ENCODE assay signal across 13 cellular contexts in genomic region chr4:42965326-42965725, GRCh38.
A peak's percentile ranks its signal among the peaks of the same experiment; 100 is the strongest.
DNase-seq lines count a peak whose midpoint lies in the region; FAIRE-seq and TF ChIP-seq lines count a peak whose summit lies in the region.
"Had no signal": no experiment of that assay in that cellular context is flagged by ENCODE, and none has a peak within 500 bp of the region (broad histone marks: within the 10 kb centered on the region; RNA-seq: fewer than 3 reads in every experiment).

No MANE protein-coding gene starts in this region.

- H3K9ac ChIP-seq in Loucy (ENCODE audit: low read depth, low read length, poor library complexity, severe bottlenecking): no peak overlapping the region
- H3K9ac ChIP-seq in mesendoderm (ENCODE audit: low read length): no peak overlapping the region

- no peaks in the 10 kb centered on the region for H3K36me3 ChIP-seq in Loucy (ENCODE audit: insufficient read depth, low read length)
- no peaks in the 10 kb centered on the region for H3K36me3 ChIP-seq in mesendoderm (ENCODE audit: control insufficient read depth, insufficient read depth, low read length)
- no peaks in the 10 kb centered on the region for H3K36me3 ChIP-seq in PC-9 (ENCODE audit: low read depth)

- no peaks in the 10 kb centered on the region for H3K4me1 ChIP-seq in Loucy (ENCODE audit: insufficient read depth, low read length, poor library complexity, severe bottlenecking)
- no peaks in the 10 kb centered on the region for H3K4me1 ChIP-seq in mesendoderm (ENCODE audit: control insufficient read depth, low read depth, low read length)
- H3K4me1 ChIP-seq in PC-9 (replicated peaks; ENCODE audit: insufficient read depth): no peaks in the 10 kb centered on the region

- H4K20me1 ChIP-seq in Loucy (ENCODE audit: insufficient read depth, low read length, poor library complexity, severe bottlenecking) (no peaks in the 10 kb centered on the region), PC-9 (ENCODE audit: insufficient read depth) (no peaks in the 10 kb centered on the region)

- no peak overlapping the region for H2AK5ac ChIP-seq in mesendoderm (ENCODE audit: low read length)

- no peak overlapping the region for H4K5ac ChIP-seq in mesendoderm (ENCODE audit: low read length)

- no peak overlapping the region for H3K56ac ChIP-seq in mesendoderm (ENCODE audit: low read length)

- POLR2A ChIA-PET in PC-9 (lab: Charles Lee; ENCODE audit: unreplicated experiment): no interaction called here

- peak; percentile 44 for TF ChIP-seq CTCF in Loucy (conservative IDR thresholded peaks at IDR 0.05; ENCODE audit: low read length)
- peak; percentile 4 for TF ChIP-seq CTCF in astrocyte of the cerebellum (IDR thresholded peaks at IDR 0.05; ENCODE audit: low read depth, low read length, missing control alignments)
- no peak for TF ChIP-seq CTCF in PC-9 (conservative IDR thresholded peaks at IDR 0.05)

- no peak overlapping the region for H4K8ac ChIP-seq in mesendoderm (ENCODE audit: low read depth, low read length)

- H3K27me3 ChIP-seq in Loucy (ENCODE audit: insufficient read depth, low read length, poor library complexity, severe bottlenecking) (no peaks in the 10 kb centered on the region), mesendoderm (ENCODE audit: insufficient read depth, low read length, poor library complexity) (no peaks in the 10 kb centered on the region), PC-9 (ENCODE audit: insufficient read depth, low read depth) (no peaks in the 10 kb centered on the region)

- H3K4ac ChIP-seq in mesendoderm (ENCODE audit: low read depth, low read length): no peak overlapping the region

- H3K18ac ChIP-seq in mesendoderm (ENCODE audit: low read length): no peak overlapping the region

- no peak overlapping the region for H3K4me2 ChIP-seq in Loucy (ENCODE audit: low read depth, low read length, poor library complexity, severe bottlenecking)
- H3K4me2 ChIP-seq in mesendoderm (ENCODE audit: low read length): no peak overlapping the region
- H3K4me2 ChIP-seq in PC-9: no peak overlapping the region

- DNase-seq in DMS53 (lab: John Stamatoyannopoulos, UW): peak; percentile 63
- no peak for DNase-seq in astrocyte of the cerebellum (ENCODE audit: low read depth)
- DNase-seq in mesendoderm: peak; percentile 8
- DNase-seq in urothelium cell line (ENCODE audit: low spot score): no peak
- no peak for DNase-seq in T-helper 9 cell
- DNase-seq in activated CD4-positive, alpha-beta T cell treated with anti-CD3 and anti-CD28 coated beads for 1 hour: no peak
- no peak for DNase-seq in PC-9
- DNase-seq: activated CD8-positive, alpha-beta memory T cell treated with anti-CD3 and anti-CD28 coated beads, Interleukin-2, amount 50 U/mL, for 4 hours; activated naive CD8-positive, alpha-beta T cell treated with anti-CD3 and anti-CD28 coated beads, Interleukin-2, amount 50 U/mL, for 24 hours; KBM-7; SHP77 treated with DMSO at 0.1 percent for 48 hours had no signal

- no peak overlapping the region for H2BK15ac ChIP-seq in mesendoderm (replicated peaks; ENCODE audit: low read depth)

- no peaks in the 10 kb centered on the region for H3K9me3 ChIP-seq in Loucy (ENCODE audit: insufficient read depth, low read depth, low read length)
- H3K9me3 ChIP-seq in PC-9 (ENCODE audit: insufficient read depth, low read depth): no peaks in the 10 kb centered on the region

- H3K4me3 ChIP-seq in Loucy (ENCODE audit: low read length, poor library complexity, severe bottlenecking) (no peak overlapping the region), astrocyte of the cerebellum (ENCODE audit: low read depth, low read length) (no peak overlapping the region), mesendoderm (ENCODE audit: low read length) (no peak overlapping the region), PC-9 (no peak overlapping the region)

- CTCF ChIA-PET in PC-9 (lab: Charles Lee): interaction anchor here (0.7 kb wide), 1 partner anchor 397 kb away, joined by 3 read pairs; no protein-coding TSS in a partner anchor

- no peak overlapping the region for H2AFZ ChIP-seq in Loucy (ENCODE audit: low read length)
- H2AFZ ChIP-seq in PC-9: no peak overlapping the region

- no peaks in the 10 kb centered on the region for H3F3A ChIP-seq in Loucy (ENCODE audit: low read depth)
- H3F3A ChIP-seq in PC-9 (ENCODE audit: insufficient read depth, low read depth): no peaks in the 10 kb centered on the region

- no peaks in the 10 kb centered on the region for H3K79me1 ChIP-seq in mesendoderm (ENCODE audit: low read length)

- no peak overlapping the region for H3K23ac ChIP-seq in mesendoderm (ENCODE audit: low read length)

- WGBS in mesendoderm (ENCODE audit: extremely low coverage, insufficient coverage, low lambda C conversion rate): no CpG with 5 or more reads among the region's 2 CpGs

- intact Hi-C loops in PC-9 (cut with micrococcal nuclease; ENCODE audit: unreplicated experiment): no loop called here

- FAIRE-seq in urothelium cell line (lab: Jason Lieb, UNC): no peak
- FAIRE-seq: TTC549 had no signal

- in situ Hi-C loops in astrocyte of the cerebellum (cut with HindIII; ENCODE audit: low sequenced_read_pairs): no loop called here

- no peak overlapping the region for H2BK120ac ChIP-seq in mesendoderm (ENCODE audit: low read depth, low read length)

- BruUV-seq in PC-9 (replicated peaks; lab: Mats Ljungman, UMichigan): no TSS peak

- H3K9me2 ChIP-seq in Loucy (replicated peaks; ENCODE audit: low read depth, low read length) (no peaks in the 10 kb centered on the region), PC-9 (ENCODE audit: insufficient read depth) (no peaks in the 10 kb centered on the region)

- H2BK5ac ChIP-seq in mesendoderm (ENCODE audit: low read length): no peak overlapping the region

- no peaks in the 10 kb centered on the region for H3K79me2 ChIP-seq in Loucy (ENCODE audit: insufficient read depth, low read length)
- no peaks in the 10 kb centered on the region for H3K79me2 ChIP-seq in mesendoderm (ENCODE audit: control insufficient read depth, insufficient read depth, low read length)
- no peaks in the 10 kb centered on the region for H3K79me2 ChIP-seq in PC-9 (ENCODE audit: low read depth)

- H3K27ac ChIP-seq in mesendoderm (ENCODE audit: low read depth, low read length) (no peak overlapping the region), PC-9 (no peak overlapping the region)

Comparison
In these comparisons a context has a peak if more than half of its experiments do, and no peak if none do; other contexts are left out.
1. DNase-seq: peak in DMS53 (single experiment) and mesendoderm (single experiment); none in astrocyte of the cerebellum (single experiment), urothelium cell line (single experiment), T-helper 9 cell (single experiment), activated CD4-positive, alpha-beta T cell treated with anti-CD3 and anti-CD28 coated beads for 1 hour (single experiment) and PC-9 (0 of 2).